Comparison of ENCODE assay signal across 8 cellular contexts in the genomic region with DNA sequence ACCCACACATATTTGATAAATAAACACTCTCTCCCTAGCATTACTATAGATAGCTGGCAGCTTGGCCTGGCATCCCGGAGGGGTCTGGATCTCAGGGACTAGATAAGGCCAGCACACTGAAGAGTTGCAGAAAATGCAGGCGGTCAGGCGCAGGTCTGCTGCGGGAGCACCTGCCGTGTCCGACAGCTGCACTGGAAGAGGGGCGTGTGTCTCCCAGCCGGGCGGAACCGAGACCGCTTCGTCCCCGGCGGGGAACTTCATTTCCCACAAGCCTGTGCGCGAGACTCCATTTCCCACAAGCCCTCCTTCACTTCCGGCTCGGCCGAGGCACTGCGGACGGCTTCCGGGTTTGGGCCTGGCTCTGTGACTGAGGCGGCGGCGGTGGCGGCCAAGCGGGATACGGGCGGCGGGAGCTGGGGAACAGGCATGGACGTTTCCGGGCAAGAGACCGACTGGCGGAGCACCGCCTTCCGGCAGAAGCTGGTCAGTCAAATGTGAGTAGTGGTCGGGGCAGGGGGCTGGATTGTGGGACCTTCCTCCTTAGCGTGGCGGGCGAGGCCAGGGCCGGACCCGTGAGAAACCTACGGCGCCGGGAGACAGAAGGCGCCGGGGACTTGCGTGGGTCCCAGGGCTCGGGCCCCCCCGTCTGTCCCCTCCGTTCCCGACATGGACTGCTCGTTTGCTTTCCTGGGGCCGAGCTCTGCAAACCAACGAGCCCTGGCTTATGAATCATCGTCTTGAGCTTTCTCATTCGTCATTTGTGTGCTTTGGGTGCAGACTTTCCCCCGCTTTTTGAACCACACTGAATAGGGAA. TPM values are rescaled to one million over a fixed set of nuclear protein-coding genes. Genes with fewer than 3 reads are reported as not detected.
A peak's percentile ranks its signal among the peaks of the same experiment; 100 is the strongest.
DNase-seq lines count a peak whose midpoint lies in the region; ATAC-seq lines count a peak whose summit lies in the region.

Gene MED15 (plus strand): TSS at position 358 of the 814 bp plus-strand sequence. CDS start 69 bp downstream, at position 427.

- H3K27me3 Mint-ChIP-seq in CD4-positive, CD25-positive, alpha-beta regulatory T cell: peaks cover 4% of the 10 kb centered on the region
- no peaks in the 10 kb centered on the region for H3K27me3 Mint-ChIP-seq in memory B cell

- H3K4me1 ChIP-seq in CD4-positive, CD25-positive, alpha-beta regulatory T cell (ENCODE audit: control insufficient read depth, insufficient read depth, low read length, poor library complexity, severe bottlenecking): peaks cover 45% of the 10 kb centered on the region
- peaks cover 30% of the 10 kb centered on the region for H3K4me1 ChIP-seq in effector memory CD4-positive, alpha-beta T cell (ENCODE audit: control insufficient read depth, insufficient read depth, low read length, poor library complexity, severe bottlenecking)

- H3K9me3 Mint-ChIP-seq in CD4-positive, CD25-positive, alpha-beta regulatory T cell: no peaks in the 10 kb centered on the region
- H3K9me3 Mint-ChIP-seq in memory B cell: no peaks in the 10 kb centered on the region

- H3K9me3 ChIP-seq in CD4-positive, CD25-positive, alpha-beta regulatory T cell (ENCODE audit: control insufficient read depth in 2 of 2, low read length in 2 of 2): no peaks in the 10 kb centered on the region
- H3K9me3 ChIP-seq in effector memory CD4-positive, alpha-beta T cell (ENCODE audit: control insufficient read depth, low read length): no peaks in the 10 kb centered on the region

- peaks cover 7% of the 10 kb centered on the region for H3K36me3 ChIP-seq in CD4-positive, CD25-positive, alpha-beta regulatory T cell (ENCODE audit: control insufficient read depth, insufficient read depth, low read length)
- peaks cover 6% of the 10 kb centered on the region for H3K36me3 ChIP-seq in effector memory CD4-positive, alpha-beta T cell (ENCODE audit: control insufficient read depth, insufficient read depth, low read length)

- peak within 1 kb of the TSS; percentile 94 to 100 (median 96) for H3K4me3 Mint-ChIP-seq in CD4-positive, CD25-positive, alpha-beta regulatory T cell
- peak within 1 kb of the TSS; percentile 94 for H3K4me3 Mint-ChIP-seq in memory B cell

- peak within 1 kb of the TSS; percentile 97 to 99 (median 98) for H3K27ac Mint-ChIP-seq in CD4-positive, CD25-positive, alpha-beta regulatory T cell
- peak within 1 kb of the TSS; percentile 95 for H3K27ac Mint-ChIP-seq in memory B cell

- H3K27ac ChIP-seq in CD4-positive, CD25-positive, alpha-beta regulatory T cell (ENCODE audit: insufficient read depth, low read length, poor library complexity, severe bottlenecking): peak within 1 kb of the TSS; percentile 92
- H3K27ac ChIP-seq in effector memory CD4-positive, alpha-beta T cell (ENCODE audit: insufficient read depth, low read length, poor library complexity, severe bottlenecking): peak within 1 kb of the TSS; percentile 95

- peak within 1 kb of the TSS; percentile 90 for H3K4me3 ChIP-seq in CD4-positive, CD25-positive, alpha-beta regulatory T cell (ENCODE audit: low read depth, low read length)
- H3K4me3 ChIP-seq in effector memory CD4-positive, alpha-beta T cell (ENCODE audit: insufficient read depth, low read depth, low read length, poor library complexity, severe bottlenecking): peak within 1 kb of the TSS; percentile 86

- H3K27me3 ChIP-seq in CD4-positive, CD25-positive, alpha-beta regulatory T cell (ENCODE audit: control insufficient read depth, insufficient read depth, low read length): no peaks in the 10 kb centered on the region
- H3K27me3 ChIP-seq in effector memory CD4-positive, alpha-beta T cell (replicated peaks; ENCODE audit: control insufficient read depth, insufficient read depth, low read length, poor library complexity, severe bottlenecking): no peaks in the 10 kb centered on the region

- peaks cover 20 to 56% (median 44%) of the 10 kb centered on the region in 4 donors for H3K4me1 Mint-ChIP-seq in CD4-positive, CD25-positive, alpha-beta regulatory T cell
- peaks cover 42% of the 10 kb centered on the region for H3K4me1 Mint-ChIP-seq in memory B cell

- H3K36me3 Mint-ChIP-seq in CD4-positive, CD25-positive, alpha-beta regulatory T cell: peaks cover 14% of the 10 kb centered on the region
- no peaks in the 10 kb centered on the region for H3K36me3 Mint-ChIP-seq in memory B cell

- peak; percentile 85 to 94 (median 87) for DNase-seq in CD4-positive, CD25-positive, alpha-beta regulatory T cell
- peak; percentile 75 for DNase-seq in NK-92 treated with Interleukin-12 subunit alpha and Interleukin-12 subunit beta, amount 100 ng/mL, for 24 hours (lab: John Stamatoyannopoulos, UW)
- peak; percentile 93 for DNase-seq in activated CD8-positive, alpha-beta memory T cell treated with anti-CD3 and anti-CD28 coated beads for 24 hours
- peak; percentile 74 to 85 (median 76) for DNase-seq in effector memory CD4-positive, alpha-beta T cell
- peak; percentile 80 to 84 for DNase-seq in memory B cell (ENCODE audit: low spot score in 2 of 2)
- DNase-seq in stimulated activated CD8-positive, alpha-beta memory T cell treated with anti-CD3 and anti-CD28 coated beads, Interleukin-12 subunit alpha, Interleukin-12 subunit beta, amount 100 ng/mL, for 24 hours (ENCODE audit: extremely low read depth): peak; percentile 68

- peak; percentile 88 to 92 for ATAC-seq in CD4-positive, CD25-positive, alpha-beta regulatory T cell (ENCODE audit: low read depth in 2 of 2)
- ATAC-seq in GM19397 (IDR thresholded peaks at IDR 0.05; ENCODE audit: unreplicated experiment) (peak; percentile 86), HG03575 (IDR thresholded peaks at IDR 0.05; ENCODE audit: extremely low read depth, insufficient number of reproducible peaks, low FRiP score, unreplicated experiment) (peak; percentile 48), memory B cell (ENCODE audit: low read depth) (peak; percentile 89)

RNA-seq across cellular contexts. Expression of gene MED15, which starts in this region (rescaled TPM):
- 397 TPM for total RNA-seq in CD4-positive, CD25-positive, alpha-beta regulatory T cell
- polyA plus RNA-seq in CD4-positive, CD25-positive, alpha-beta regulatory T cell: 10 to 100 TPM; 35.1 to 43.0 (median 38.5) TPM

Comparison
In these comparisons a context has a peak if more than half of its experiments do, and no peak if none do; other contexts are left out.
1. Peak in every context shown above with its lines: DNase-seq, ATAC-seq, H3K4me3 ChIP-seq and H3K27ac ChIP-seq.